In the genomic region with DNA sequence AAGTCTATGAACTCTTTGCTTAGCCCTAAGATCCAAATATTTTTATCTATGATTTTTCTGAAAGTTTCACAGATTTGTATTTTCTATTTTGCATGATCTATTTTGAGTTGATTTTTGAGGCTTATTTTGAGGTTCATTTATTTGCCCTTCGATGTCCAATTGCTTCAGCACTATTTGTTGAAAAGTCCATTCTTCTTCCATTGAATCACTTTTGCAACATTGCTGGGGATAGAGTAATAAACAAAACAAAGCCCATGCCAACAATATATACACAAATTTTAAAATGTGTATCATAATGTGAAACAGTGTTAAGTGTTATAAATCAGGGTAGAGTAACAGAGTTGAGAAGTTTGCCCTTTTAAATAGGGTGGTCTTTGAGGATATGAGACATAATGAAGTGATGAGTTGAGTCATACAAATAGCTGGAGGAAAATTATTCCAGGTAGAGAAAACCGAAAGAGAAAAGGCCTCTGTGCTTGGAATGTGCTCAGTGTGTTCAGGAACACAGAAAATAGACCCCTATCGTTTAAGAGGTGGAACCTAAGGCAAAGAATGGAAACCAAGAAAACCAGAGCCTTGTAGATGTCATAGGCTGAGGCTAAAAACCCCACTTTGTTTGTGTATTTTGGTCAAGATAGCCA, we compare ENCODE assay signal across 17 cellular contexts.
DNase-seq lines count a peak whose midpoint lies in the region; ATAC-seq and TF ChIP-seq lines count a peak whose summit lies in the region.
"Had no signal": no experiment of that assay in that cellular context is flagged by ENCODE, and none has a peak within 500 bp of the region (broad histone marks: within the 10 kb centered on the region; RNA-seq: fewer than 3 reads in every experiment).

No MANE protein-coding gene starts in this region.

- peaks cover 20% of the 10 kb centered on the region for H3K4me1 ChIP-seq in smooth muscle cell (ENCODE audit: low read depth)

- peak overlapping the region; percentile 2 for H3K9ac ChIP-seq in smooth muscle cell (ENCODE audit: low read depth)
- H3K9ac ChIP-seq: BLaER1 treated with 17β-estradiol and CSF1 and Interleukin-3, amounts not matched to agents 10 nM and 100 nM had no signal

- H3K4me3 Mint-ChIP-seq in immature natural killer cell = no peak overlapping the region
- H3K4me3 Mint-ChIP-seq: CD8-positive, alpha-beta memory T cell had no signal

- H3K36me3 ChIP-seq in smooth muscle cell (ENCODE audit: low read depth) = no peaks in the 10 kb centered on the region
- H3K36me3 ChIP-seq: BLaER1 treated with 17β-estradiol and CSF1 and Interleukin-3, amounts not matched to agents 10 nM and 100 nM had no signal

- no peak overlapping the region for H3K4me3 ChIP-seq in smooth muscle cell
- H3K4me3 ChIP-seq: BLaER1 treated with 17β-estradiol and CSF1 and Interleukin-3, amounts not matched to agents 10 nM and 100 nM had no signal

- ATAC-seq in GM21529 (IDR thresholded peaks at IDR 0.05; ENCODE audit: unreplicated experiment) = no peak

- peak overlapping the region; percentile 4 for H2AFZ ChIP-seq in smooth muscle cell (ENCODE audit: low read depth)

- H3K79me2 ChIP-seq in smooth muscle cell (ENCODE audit: low read depth) = no peaks in the 10 kb centered on the region

- H3K27me3 Mint-ChIP-seq in immature natural killer cell (ENCODE audit: low read depth in 3 of 3) = peaks cover 0 to 9% (median 1%) of the 10 kb centered on the region in 3 donors

- H3K27me3 ChIP-seq in smooth muscle cell (ENCODE audit: low read depth) = no peaks in the 10 kb centered on the region
- H3K27me3 ChIP-seq: BLaER1 treated with 17β-estradiol and CSF1 and Interleukin-3, amounts not matched to agents 10 nM and 100 nM had no signal

- no peaks in the 10 kb centered on the region for H3K9me3 ChIP-seq in smooth muscle cell (replicated peaks; ENCODE audit: low read depth)
- H3K9me3 ChIP-seq: BLaER1 treated with 17β-estradiol and CSF1 and Interleukin-3, amounts not matched to agents 10 nM and 100 nM had no signal

- peaks cover 0 to 5% of the 10 kb centered on the region in 2 donors for H3K4me1 Mint-ChIP-seq in immature natural killer cell

- H4K20me1 ChIP-seq in smooth muscle cell (ENCODE audit: low read depth) = no peaks in the 10 kb centered on the region
- H4K20me1 ChIP-seq: BLaER1 treated with 17β-estradiol and CSF1 and Interleukin-3, amounts not matched to agents 10 nM and 100 nM had no signal

- H3K27ac Mint-ChIP-seq in immature natural killer cell = no peak overlapping the region

- peaks cover 0 to 4% (median 0%) of the 10 kb centered on the region in 6 donors for H3K9me3 Mint-ChIP-seq in immature natural killer cell

- TF ChIP-seq CTCF in smooth muscle cell (IDR thresholded peaks at IDR 0.05; ENCODE audit: borderline replicate concordance, insufficient read depth, poor library complexity, severe bottlenecking) = no peak

- H3K36me3 Mint-ChIP-seq in immature natural killer cell = no peaks in the 10 kb centered on the region

- DNase-seq in HCEC 1CT (peak; percentile 47), RPMI7951 (ENCODE audit: low read depth) (peak; percentile 39), epithelial cell of prostate (ENCODE audit: low read depth, low spot score) (no peak), smooth muscle cell (lab: John Stamatoyannopoulos, UW; ENCODE audit: unreplicated experiment) (no peak), immature natural killer cell (no peak)
- no peak for DNase-seq in activated CD4-positive, CD25-positive, alpha-beta regulatory T cell (lab: John Stamatoyannopoulos, UW)
- DNase-seq: CD8-positive, alpha-beta memory T cell; DMS79 treated with DMSO at 0.1 percent for 48 hours; NCI-H1417 treated with DMSO at 0.1 percent for 48 hours; NCI-H2029; NCI-H2171 treated with DMSO at 0.1 percent for 48 hours; NCI-H510A; NCI-H774; Right ventricle myocardium superior; T-helper 1 cell had no signal

- H3K27ac ChIP-seq in epithelial cell of prostate = peak overlapping the region; percentile 73
- H3K27ac ChIP-seq in smooth muscle cell (ENCODE audit: low read depth) = peak overlapping the region; percentile 88

- H3F3A ChIP-seq in smooth muscle cell (ENCODE audit: low read depth) = no peaks in the 10 kb centered on the region

- H3K4me2 ChIP-seq in smooth muscle cell = peak overlapping the region; percentile 26

- WGBS in smooth muscle cell (ENCODE audit: low lambda C conversion rate) = 74% methylated on average over 3 of the region's 3 CpGs

Comparison
In these comparisons a context has a peak if more than half of its experiments do, and no peak if none do; other contexts are left out.
1. DNase-seq: peak in HCEC 1CT (single experiment) and RPMI7951 (single experiment); none in epithelial cell of prostate (single experiment), smooth muscle cell (single experiment), immature natural killer cell (0 of 3) and activated CD4-positive, CD25-positive, alpha-beta regulatory T cell (0 of 4).